ENCODE assay signal across 26 cellular contexts in genomic region chr1:81915937-81916336, GRCh38.
"Had no signal": no experiment of that assay in that cellular context is flagged by ENCODE, and none has a peak within 500 bp of the region (broad histone marks: within the 10 kb centered on the region; RNA-seq: fewer than 3 reads in every experiment).

No MANE protein-coding gene starts in this region.

- FAIRE-seq: frontal cortex had no signal

- ATAC-seq: activated CD4-positive, CD25-positive, alpha-beta regulatory T cell treated with anti-CD3 and anti-CD28 coated beads, Interleukin-2, amount 50 U/mL, for 24 hours; body of pancreas; left colon; pancreas; psoas muscle; stimulated activated naive B cell treated with anti-CD40 and anti-IgM and Interleukin-4, amounts not matched to agents 10 μg/mL and 1 μg/mL and 100 μg/mL, for 72 hours had no signal

- H3K27me3 Mint-ChIP-seq: activated naive CD8-positive, alpha-beta T cell; naive B cell; stimulated activated naive B cell treated with anti-CD40 and anti-IgM and Interleukin-4, amounts not matched to agents 10 μg/mL and 1 μg/mL and 100 μg/mL, for 72 hours had no signal

- DNase-seq: activated CD4-positive, alpha-beta T cell treated with anti-CD3 and anti-CD28 coated beads for 48 hours; activated CD4-positive, alpha-beta T cell treated with anti-CD3 and anti-CD28 coated beads, Interleukin-2, amount 50 U/mL, for 48 hours; activated CD8-positive, alpha-beta memory T cell treated with anti-CD3 and anti-CD28 coated beads for 24 hours; activated effector memory CD4-positive, alpha-beta T cell treated with Interleukin-2 at 50 U/mL for 16 hours; activated naive CD4-positive, alpha-beta T cell treated with Interleukin-2 at 50 U/mL for 16 hours; anterior cingulate cortex; body of pancreas; dorsolateral prefrontal cortex; effector memory CD4-positive, alpha-beta T cell; kidney; left colon; mammary epithelial cell; naive B cell; nucleus accumbens; pancreas; psoas muscle; stimulated activated CD4-positive, alpha-beta T cell treated with anti-CD3 and anti-CD28 coated beads, Interleukin-2, amount 100 ng/mL, for 24 hours; stimulated activated naive B cell treated with anti-CD40 and anti-IgM and Interleukin-4, amounts not matched to agents 10 μg/mL and 1 μg/mL and 100 μg/mL, for 72 hours; stomach; T1000; thyroid gland; upper lobe of left lung; WERI-Rb-1 had no signal

- H3K36me3 Mint-ChIP-seq: activated naive CD8-positive, alpha-beta T cell; naive B cell; stimulated activated naive B cell treated with anti-CD40 and anti-IgM and Interleukin-4, amounts not matched to agents 10 μg/mL and 1 μg/mL and 100 μg/mL, for 72 hours had no signal

- H3K9me3 Mint-ChIP-seq: naive B cell; stimulated activated naive B cell treated with anti-CD40 and anti-IgM and Interleukin-4, amounts not matched to agents 10 μg/mL and 1 μg/mL and 100 μg/mL, for 72 hours had no signal

- H3K4me3 Mint-ChIP-seq: activated naive CD8-positive, alpha-beta T cell; naive B cell; stimulated activated naive B cell treated with anti-CD40 and anti-IgM and Interleukin-4, amounts not matched to agents 10 μg/mL and 1 μg/mL and 100 μg/mL, for 72 hours had no signal

- H3K27ac Mint-ChIP-seq: activated naive CD8-positive, alpha-beta T cell; naive B cell; stimulated activated naive B cell treated with anti-CD40 and anti-IgM and Interleukin-4, amounts not matched to agents 10 μg/mL and 1 μg/mL and 100 μg/mL, for 72 hours had no signal

- H3K4me1 Mint-ChIP-seq: naive B cell; stimulated activated naive B cell treated with anti-CD40 and anti-IgM and Interleukin-4, amounts not matched to agents 10 μg/mL and 1 μg/mL and 100 μg/mL, for 72 hours had no signal
